ENCODE assay signal across 8 cellular contexts in genomic region chr10:26335574-26336093, GRCh38.
DNase-seq lines count a peak whose midpoint lies in the region; ATAC-seq lines count a peak whose summit lies in the region.

No MANE protein-coding gene starts in this region.

- H3K27me3 ChIP-seq in BLaER1 treated with 17β-estradiol and CSF1 and Interleukin-3, amounts not matched to agents 10 nM and 100 nM = no peaks in the 10 kb centered on the region
- no peaks in the 10 kb centered on the region for H3K27me3 ChIP-seq in adipocyte (replicated peaks; ENCODE audit: control insufficient read depth, insufficient read depth, low read length)
- peaks cover 7% of the 10 kb centered on the region; the same call in 1 of the 2 replicates for H3K27me3 ChIP-seq in SJCRH30

- H3K9ac ChIP-seq in BLaER1 treated with 17β-estradiol and CSF1 and Interleukin-3, amounts not matched to agents 10 nM and 100 nM = peak overlapping the region; percentile 5 to 69 (median 47); a peak in 19 of 22 replicates
- H3K9ac ChIP-seq in adipocyte (ENCODE audit: low read length) = peak overlapping the region; percentile 18

- peaks cover 6 to 28% (median 20%) of the 10 kb centered on the region in 10 experiments for H3K4me1 ChIP-seq in BLaER1 treated with 17β-estradiol and CSF1 and Interleukin-3, amounts not matched to agents 10 nM and 100 nM
- H3K4me1 ChIP-seq in adipocyte (ENCODE audit: control insufficient read depth, insufficient read depth, low read length) (peaks cover 24% of the 10 kb centered on the region), SJCRH30 (no peaks in the 10 kb centered on the region)

- H3K4me2 ChIP-seq in BLaER1 treated with 17β-estradiol and CSF1 and Interleukin-3, amounts not matched to agents 10 nM and 100 nM = peak overlapping the region; percentile 61 to 93 (median 79)

- no peaks in the 10 kb centered on the region for H4K20me1 ChIP-seq in BLaER1 treated with 17β-estradiol and CSF1 and Interleukin-3, amounts not matched to agents 10 nM and 100 nM

- ATAC-seq in GM19043 (IDR thresholded peaks at IDR 0.05; ENCODE audit: low read depth, unreplicated experiment) = peak; percentile 39
- ATAC-seq in HG03097 (IDR thresholded peaks at IDR 0.05; ENCODE audit: low FRiP score, unreplicated experiment) = peak; percentile 39

- H3K4me3 ChIP-seq in BLaER1 treated with 17β-estradiol and CSF1 and Interleukin-3, amounts not matched to agents 10 nM and 100 nM = peak overlapping the region; percentile 45 to 67 (median 53)
- peak overlapping the region; percentile 63 for H3K4me3 ChIP-seq in adipocyte (ENCODE audit: low read length)
- no peak overlapping the region for H3K4me3 ChIP-seq in SJCRH30

- H3K9me3 ChIP-seq in BLaER1 treated with 17β-estradiol and CSF1 and Interleukin-3, amounts not matched to agents 10 nM and 100 nM (replicated peaks in 1 of 11) = peaks cover 9 to 22% (median 11%) of the 10 kb centered on the region in 11 experiments; a peak in 20 of 22 replicates
- H3K9me3 ChIP-seq in adipocyte (ENCODE audit: control insufficient read depth, low read length) = peaks cover 8% of the 10 kb centered on the region
- H3K9me3 ChIP-seq in SJCRH30 (replicated peaks) = peaks cover 12% of the 10 kb centered on the region

- H3K27ac ChIP-seq in BLaER1 treated with 17β-estradiol and CSF1 and Interleukin-3, amounts not matched to agents 10 nM and 100 nM = peak overlapping the region in 9 of 11 experiments; percentile 29 to 62 (median 54); a peak in 15 of 22 replicates
- H3K27ac ChIP-seq in SJCRH30 = no peak overlapping the region

- DNase-seq in adipocyte (ENCODE audit: low read depth) (no peak), SJCRH30 (no peak), NCI-H1694 (lab: John Stamatoyannopoulos, UW) (no peak), NK-92 (lab: John Stamatoyannopoulos, UW; ENCODE audit: unreplicated experiment) (no peak)
- DNase-seq in stimulated activated CD4-positive, alpha-beta T cell treated with anti-CD3 and anti-CD28 coated beads, Interleukin-15, amount 100 ng/mL, for 24 hours = no peak

- no peaks in the 10 kb centered on the region for H3K36me3 ChIP-seq in BLaER1 treated with 17β-estradiol and CSF1 and Interleukin-3, amounts not matched to agents 10 nM and 100 nM
- H3K36me3 ChIP-seq in adipocyte (ENCODE audit: control insufficient read depth, insufficient read depth, low read length, severe bottlenecking) = no peaks in the 10 kb centered on the region
- H3K36me3 ChIP-seq in SJCRH30 = no peaks in the 10 kb centered on the region
